In genomic region chr6:20833881-20834515, GRCh38 we compare ENCODE assay signal across 30 cellular contexts.
DNase-seq lines count a peak whose midpoint lies in the region; ATAC-seq and TF ChIP-seq lines count a peak whose summit lies in the region.
"Had no signal": no experiment of that assay in that cellular context is flagged by ENCODE, and none has a peak within 500 bp of the region (broad histone marks: within the 10 kb centered on the region; RNA-seq: fewer than 3 reads in every experiment).

No MANE protein-coding gene starts in this region.

- no peaks in the 10 kb centered on the region for H3K9me3 ChIP-seq in CD8-positive, alpha-beta T cell (ENCODE audit: low read length)
- H3K9me3 ChIP-seq in mesodermal cell (ENCODE audit: control insufficient read depth, low read length), result no peaks in the 10 kb centered on the region
- H3K9me3 ChIP-seq: body of pancreas, left ventricle myocardium inferior, mucosa of descending colon, tibial nerve had no signal

- no peak for TF ChIP-seq CTCF in CD8-positive, alpha-beta T cell (IDR thresholded peaks at IDR 0.05)
- TF ChIP-seq CTCF in fibroblast of pulmonary artery (IDR thresholded peaks at IDR 0.05; ENCODE audit: low read length, missing control alignments) (no peak), brain microvascular endothelial cell (IDR thresholded peaks at IDR 0.05; ENCODE audit: low read depth, low read length, missing control alignments) (no peak)

- in situ Hi-C loops in brain microvascular endothelial cell (cut with HindIII; ENCODE audit: low pct_ligation_motif_present, low sequenced_read_pairs), result no loop called here

- H3K4me1 Mint-ChIP-seq in CD8-positive, alpha-beta T cell (ENCODE audit: low read depth), result peaks cover 54% of the 10 kb centered on the region

- no peaks in the 10 kb centered on the region for H3K27me3 Mint-ChIP-seq in CD8-positive, alpha-beta T cell (ENCODE audit: low read depth)
- H3K27me3 Mint-ChIP-seq: activated CD4-positive, alpha-beta memory T cell treated with anti-CD3 and anti-CD28 coated beads, Interleukin-2, amount 10 ng/mL, durations not matched to agents 7 days and 5 days; CD4-positive, alpha-beta memory T cell; stimulated activated naive CD8-positive, alpha-beta T cell treated with anti-CD3 and anti-CD28 coated beads, Interleukin-15, Interleukin-2, amounts not matched to agents 100 ng/mL and 50 ng/mL, for 24 hours had no signal

- H3K27ac Mint-ChIP-seq in CD8-positive, alpha-beta T cell, result peak overlapping the region; percentile 10
- H3K27ac Mint-ChIP-seq: activated CD4-positive, alpha-beta memory T cell treated with anti-CD3 and anti-CD28 coated beads, Interleukin-2, amount 10 ng/mL, durations not matched to agents 7 days and 5 days; nephron; stimulated activated naive CD8-positive, alpha-beta T cell treated with anti-CD3 and anti-CD28 coated beads, Interleukin-15, Interleukin-2, amounts not matched to agents 100 ng/mL and 50 ng/mL, for 24 hours had no signal

- no peak for DNase-seq in CD8-positive, alpha-beta T cell
- DNase-seq in SK-N-DZ (ENCODE audit: low spot score), result peak; percentile 90
- DNase-seq in fibroblast of pulmonary artery (ENCODE audit: low read depth), result peak; percentile 36
- no peak for DNase-seq in activated gamma-delta T cell treated with Interleukin-2 at 50 U/mL for 16 hours
- no peak for DNase-seq in ecto neural progenitor cell (ENCODE audit: low spot score)
- DNase-seq in NCI-H2196 treated with DMSO at 0.1 percent for 48 hours (lab: John Stamatoyannopoulos, UW; ENCODE audit: unreplicated experiment), result no peak
- no peak for DNase-seq in brain microvascular endothelial cell
- DNase-seq: 8988T; activated CD4-positive, alpha-beta memory T cell treated with anti-CD3 and anti-CD28 coated beads, Interleukin-2, amount 10 ng/mL, durations not matched to agents 7 days and 5 days; activated effector memory CD4-positive, alpha-beta T cell treated with anti-CD3 and anti-CD28 coated beads, Interleukin-2, amount 50 U/mL, for 16 hours; body of pancreas; CD4-positive, alpha-beta memory T cell; DMS53; effector CD4-positive, alpha-beta T cell; foreskin fibroblast; GF-D8; GOT3; left ventricle myocardium inferior; mucosa of descending colon; NCI-H1092 treated with DMSO at 0.1 percent for 48 hours; NCI-H1930; NCI-H226; posterior cingulate gyrus; RPMI8226 had no signal

- H3K4me3 ChIP-seq in CD8-positive, alpha-beta T cell (ENCODE audit: low read depth, low read length), result no peak overlapping the region
- H3K4me3 ChIP-seq in fibroblast of pulmonary artery (replicated peaks; ENCODE audit: low read depth, low read length), result no peak overlapping the region
- H3K4me3 ChIP-seq in mesodermal cell (ENCODE audit: extremely low read depth, insufficient read depth, low read length, poor library complexity, severe bottlenecking), result no peak overlapping the region
- H3K4me3 ChIP-seq in brain microvascular endothelial cell (ENCODE audit: low read depth, low read length), result no peak overlapping the region
- H3K4me3 ChIP-seq: body of pancreas, left ventricle myocardium inferior, mucosa of descending colon, tibial nerve had no signal

- intact Hi-C loops in CD8-positive, alpha-beta T cell (cut with DNase I, micrococcal nuclease), result no loop called here

- H3K27ac ChIP-seq in CD8-positive, alpha-beta T cell (ENCODE audit: low read depth, low read length), result no peak overlapping the region
- peak overlapping the region; percentile 70 for H3K27ac ChIP-seq in mesodermal cell (ENCODE audit: low read depth, low read length, severe bottlenecking)
- H3K27ac ChIP-seq in brain microvascular endothelial cell, result no peak overlapping the region
- H3K27ac ChIP-seq: body of pancreas, left ventricle myocardium inferior, tibial nerve had no signal

- 92 to 93% methylated on average over 6 to 7 of the region's 8 CpGs for WGBS in mesodermal cell (ENCODE audit: insufficient coverage in 2 of 2), 2 experiments

- H3K27me3 ChIP-seq in CD8-positive, alpha-beta T cell (ENCODE audit: insufficient read depth, low read length), result no peaks in the 10 kb centered on the region
- H3K27me3 ChIP-seq in brain microvascular endothelial cell (replicated peaks), result no peaks in the 10 kb centered on the region
- H3K27me3 ChIP-seq: body of pancreas, tibial nerve had no signal

- H3K9me3 Mint-ChIP-seq in CD8-positive, alpha-beta T cell, result no peaks in the 10 kb centered on the region
- H3K9me3 Mint-ChIP-seq: activated CD4-positive, alpha-beta memory T cell treated with anti-CD3 and anti-CD28 coated beads, Interleukin-2, amount 10 ng/mL, durations not matched to agents 7 days and 5 days; nephron; stimulated activated naive CD8-positive, alpha-beta T cell treated with anti-CD3 and anti-CD28 coated beads, Interleukin-15, Interleukin-2, amounts not matched to agents 100 ng/mL and 50 ng/mL, for 24 hours had no signal

- no peak for ATAC-seq in CD8-positive, alpha-beta T cell
- ATAC-seq: activated CD4-positive, CD25-positive, alpha-beta regulatory T cell treated with anti-CD3 and anti-CD28 coated beads, Interleukin-2, amount 50 U/mL, for 24 hours; body of pancreas; mucosa of descending colon; sciatic nerve had no signal

- H3K4me1 ChIP-seq in CD8-positive, alpha-beta T cell (ENCODE audit: insufficient read depth, low read length), result peaks cover 14% of the 10 kb centered on the region
- H3K4me1 ChIP-seq in mesodermal cell (ENCODE audit: control insufficient read depth, insufficient read depth, low read length, poor library complexity, severe bottlenecking), result peaks cover 24% of the 10 kb centered on the region
- H3K4me1 ChIP-seq: body of pancreas, left ventricle myocardium inferior, tibial nerve had no signal

- no peak overlapping the region for H3K4me3 Mint-ChIP-seq in CD8-positive, alpha-beta T cell
- H3K4me3 Mint-ChIP-seq: activated CD4-positive, alpha-beta memory T cell treated with anti-CD3 and anti-CD28 coated beads, Interleukin-2, amount 10 ng/mL, durations not matched to agents 7 days and 5 days; nephron; stimulated activated naive CD8-positive, alpha-beta T cell treated with anti-CD3 and anti-CD28 coated beads, Interleukin-15, Interleukin-2, amounts not matched to agents 100 ng/mL and 50 ng/mL, for 24 hours had no signal

- CTCF ChIA-PET in CD8-positive, alpha-beta T cell (lab: Charles Lee), result interaction anchor here (1.1 to 1.3 kb wide), 2 partner anchors 9 to 27 kb away, joined by 3 read pairs; no protein-coding TSS in a partner anchor

- peaks cover 14% of the 10 kb centered on the region for H3K36me3 Mint-ChIP-seq in CD8-positive, alpha-beta T cell

- POLR2A ChIA-PET in CD8-positive, alpha-beta T cell (lab: Charles Lee), result no interaction called here

- H3K36me3 ChIP-seq in CD8-positive, alpha-beta T cell (ENCODE audit: insufficient read depth, low read length), result no peaks in the 10 kb centered on the region
- H3K36me3 ChIP-seq in mesodermal cell (ENCODE audit: control insufficient read depth, insufficient read depth, low read length), result no peaks in the 10 kb centered on the region
- H3K36me3 ChIP-seq in brain microvascular endothelial cell (replicated peaks), result no peaks in the 10 kb centered on the region
- H3K36me3 ChIP-seq: left ventricle myocardium inferior had no signal

Comparison
In these comparisons a context has a peak if more than half of its experiments do, and no peak if none do; other contexts are left out.
1. DNase-seq: peak in SK-N-DZ (single experiment) and fibroblast of pulmonary artery (single experiment); none in CD8-positive, alpha-beta T cell (0 of 7), activated gamma-delta T cell treated with Interleukin-2 at 50 U/mL for 16 hours (single experiment), ecto neural progenitor cell (single experiment), NCI-H2196 treated with DMSO at 0.1 percent for 48 hours (single experiment) and brain microvascular endothelial cell (single experiment).